In the genomic region with DNA sequence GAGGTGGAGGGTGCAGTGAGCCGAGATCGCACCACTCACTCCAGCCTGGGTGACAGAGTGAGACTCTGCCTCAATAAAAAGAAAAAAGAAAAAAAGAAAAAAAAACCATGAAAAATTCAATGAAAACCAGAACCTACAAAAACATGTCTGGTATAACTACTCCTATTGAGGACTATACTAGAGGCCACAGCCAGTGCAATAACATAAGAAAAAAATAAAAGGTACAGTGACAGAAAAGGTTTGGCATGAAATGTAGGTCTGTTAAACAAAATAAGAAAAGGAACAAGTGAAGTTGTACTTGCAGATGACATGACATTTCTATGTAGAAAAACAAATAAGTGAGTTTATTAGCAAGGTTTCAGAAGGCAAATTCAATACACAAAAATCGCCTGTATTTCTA, we compare ENCODE assay signal across 28 cellular contexts.
"Had no signal": no experiment of that assay in that cellular context is flagged by ENCODE, and none has a peak within 500 bp of the region (broad histone marks: within the 10 kb centered on the region; RNA-seq: fewer than 3 reads in every experiment).

No MANE protein-coding gene starts in this region.

- ATAC-seq: activated CD4-positive, CD25-positive, alpha-beta regulatory T cell treated with anti-CD3 and anti-CD28 coated beads, Interleukin-2, amount 50 U/mL, for 24 hours; activated CD8-positive, alpha-beta T cell treated with anti-CD3 and anti-CD28 coated beads for 36 hours; activated naive CD4-positive, alpha-beta T cell treated with anti-CD3 and anti-CD28 coated beads, Interleukin-2, amount 50 U/mL, for 72 hours; esophagus mucosa; gastrocnemius medialis; heart left ventricle; T-cell had no signal

- H3K27ac ChIP-seq: ascending aorta, coronary artery, dorsolateral prefrontal cortex, gastrocnemius medialis, heart left ventricle, WERI-Rb-1 had no signal

- H3K4me3 ChIP-seq: ascending aorta, coronary artery, dorsolateral prefrontal cortex, gastrocnemius medialis, heart left ventricle had no signal

- H3K4me1 ChIP-seq: ascending aorta had no signal

- DNase-seq: activated B cell treated with CpG ODN at 0.5 μM for 24 hours; activated CD4-positive, alpha-beta T cell treated with anti-CD3 and anti-CD28 coated beads for 48 hours; activated CD4-positive, alpha-beta T cell treated with anti-CD3 and anti-CD28 coated beads, Interleukin-2, amount 50 U/mL, for 1 hour; activated CD4-positive, alpha-beta T cell treated with anti-CD3 and anti-CD28 coated beads, Interleukin-2, amount 50 U/mL, for 48 hours; activated CD8-positive, alpha-beta memory T cell treated with anti-CD3 and anti-CD28 coated beads for 24 hours; activated CD8-positive, alpha-beta T cell treated with anti-CD3 and anti-CD28 coated beads for 36 hours; activated gamma-delta T cell; activated naive CD4-positive, alpha-beta T cell; activated naive CD4-positive, alpha-beta T cell treated with anti-CD3 and anti-CD28 coated beads, Interleukin-2, amount 10 ng/mL, durations not matched to agents 7 days and 5 days; activated naive CD8-positive, alpha-beta T cell treated with anti-CD3 and anti-CD28 coated beads, Interleukin-2, amount 10 ng/mL, durations not matched to agents 7 days and 5 days; activated T-cell treated with anti-CD3 and anti-CD28 coated beads, Interleukin-2, amount 50 U/mL, for 1 hour; activated T-cell treated with anti-CD3 and anti-CD28 coated beads, Interleukin-2, amount 50 U/mL, for 48 hours; dorsolateral prefrontal cortex; effector memory CD4-positive, alpha-beta T cell; endodermal cell; foreskin fibroblast; gastrocnemius medialis; glutamatergic neuron; T-cell; T1000; WERI-Rb-1 had no signal

- FAIRE-seq: bronchial epithelial cell had no signal

- H3K27me3 ChIP-seq: ascending aorta, dorsolateral prefrontal cortex, gastrocnemius medialis, heart left ventricle had no signal
